21 cellular contexts compared by ENCODE assay signal in the genomic region with DNA sequence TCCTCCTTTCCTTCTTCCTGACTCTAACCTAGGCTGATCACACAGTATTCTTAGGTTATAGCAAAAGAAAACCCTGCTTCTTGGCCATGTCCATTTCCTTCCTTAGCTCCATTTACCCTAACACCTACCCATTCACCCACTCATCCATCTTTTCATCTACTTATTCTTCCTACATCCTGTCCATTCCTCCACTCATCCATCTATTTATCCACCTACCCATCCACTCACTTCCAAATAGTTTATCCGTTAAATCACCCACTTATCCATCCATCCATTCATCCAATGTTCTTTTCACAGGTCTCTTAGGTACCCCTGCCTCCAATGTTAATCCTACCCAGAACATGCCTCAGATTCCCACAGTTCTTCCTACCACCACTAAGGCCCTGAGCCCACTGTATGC.
"Had no signal": no experiment of that assay in that cellular context is flagged by ENCODE, and none has a peak within 500 bp of the region (broad histone marks: within the 10 kb centered on the region; RNA-seq: fewer than 3 reads in every experiment).

No MANE protein-coding gene starts in this region.

- H3K4me3 Mint-ChIP-seq: dendritic cell treated with granulocyte-macrophage colony-stimulating factor and Interleukin-4, amounts not matched to agents 40 ng/mL and 50 ng/mL, for 4 days; effector memory CD8-positive, alpha-beta T cell; endodermal cell; mesothelial cell of epicardium had no signal

- H3K36me3 ChIP-seq: colonic mucosa, esophagus muscularis mucosa, gastrocnemius medialis, heart right ventricle, left lung, lower lobe of right lung had no signal

- H3K27ac ChIP-seq: colonic mucosa, epithelial cell of prostate, esophagus muscularis mucosa, foreskin keratinocyte, gastrocnemius medialis, heart right ventricle, left lung, lower lobe of right lung had no signal

- ATAC-seq: effector memory CD8-positive, alpha-beta T cell; gastrocnemius medialis; heart right ventricle; left cardiac atrium; left lung; left ventricle myocardium superior; mucosa of descending colon had no signal

- H3K4me1 ChIP-seq: colonic mucosa, gastrocnemius medialis had no signal

- DNase-seq: colonic mucosa; cortex of kidney; effector CD8-positive, alpha-beta T cell; effector memory CD8-positive, alpha-beta T cell; endodermal cell; erythroblast; gastrocnemius medialis; glutamatergic neuron; heart right ventricle; hippocampal formation; left cardiac atrium; left lung; left ventricle myocardium superior; lower lobe of right lung; mesenchymal stem cell; mucosa of descending colon had no signal

- H3K27ac Mint-ChIP-seq: dendritic cell treated with granulocyte-macrophage colony-stimulating factor and Interleukin-4, amounts not matched to agents 40 ng/mL and 50 ng/mL, for 4 days; effector memory CD8-positive, alpha-beta T cell; endodermal cell; mesothelial cell of epicardium had no signal

- H3K4me1 Mint-ChIP-seq: endodermal cell had no signal

- H3K36me3 Mint-ChIP-seq: mesothelial cell of epicardium had no signal

- H3K4me3 ChIP-seq: colonic mucosa, esophagus muscularis mucosa, gastrocnemius medialis, heart right ventricle, left lung, lower lobe of right lung, mucosa of descending colon had no signal

- H3K27me3 Mint-ChIP-seq: dendritic cell treated with granulocyte-macrophage colony-stimulating factor and Interleukin-4, amounts not matched to agents 40 ng/mL and 50 ng/mL, for 4 days had no signal

- H3K9me3 ChIP-seq: colonic mucosa, esophagus muscularis mucosa, gastrocnemius medialis, heart right ventricle, left lung, lower lobe of right lung, mucosa of descending colon had no signal

- H3K27me3 ChIP-seq: colonic mucosa, gastrocnemius medialis, left lung had no signal

- H3K9me3 Mint-ChIP-seq: dendritic cell treated with granulocyte-macrophage colony-stimulating factor and Interleukin-4, amounts not matched to agents 40 ng/mL and 50 ng/mL, for 4 days; effector memory CD8-positive, alpha-beta T cell; endodermal cell; mesothelial cell of epicardium had no signal
